In genomic region chr13:110716235-110716505, GRCh38 we compare ENCODE assay signal across 8 cellular contexts. TPM values are rescaled to one million over a fixed set of nuclear protein-coding genes. Genes with fewer than 3 reads are reported as not detected.
A peak's percentile ranks its signal among the peaks of the same experiment; 100 is the strongest.
DNase-seq lines count a peak whose midpoint lies in the region; ATAC-seq and TF ChIP-seq lines count a peak whose summit lies in the region.

No MANE protein-coding gene starts in this region.

- peaks cover 41% of the 10 kb centered on the region for H4K20me1 ChIP-seq in IMR-90 (ENCODE audit: insufficient read depth, low read length)

- TF ChIP-seq POLR2A in IMR-90 (IDR thresholded peaks at IDR 0.05; ENCODE audit: low read depth, low read length) (no peak), adrenal gland (IDR thresholded peaks at IDR 0.05) (no peak)

- peak overlapping the region; percentile 20 for H3K23ac ChIP-seq in IMR-90 (ENCODE audit: low read depth, low read length)

- H2AFZ ChIP-seq in IMR-90 (replicated peaks; ENCODE audit: low read length, poor library complexity) = peak overlapping the region; percentile 95

- H3K27ac ChIP-seq in IMR-90 (ENCODE audit: insufficient read depth, low read length) (peak overlapping the region; percentile 67), adrenal gland (peak overlapping the region; percentile 91 to 100 (median 95)), iPS-18a (ENCODE audit: low read length) (peak overlapping the region; percentile 69)

- CTCF ChIA-PET in BJ (lab: Yijun Ruan, JAX) (interaction anchor here (0.5 to 2.8 kb wide), 6 partner anchors 11 to 153 kb away, joined by 3 to 8 read pairs (median 3); no protein-coding TSS in a partner anchor), IMR-90 (lab: Yijun Ruan, JAX) (interaction anchor here (0.6 kb wide), 1 partner anchor 445 kb away, joined by 5 read pairs; no protein-coding TSS in a partner anchor)

- H3K36me3 ChIP-seq in BJ (ENCODE audit: control insufficient read depth, insufficient read depth, low read length) (peaks cover 2% of the 10 kb centered on the region; the same call in 1 of the 2 replicates), IMR-90 (ENCODE audit: control insufficient read depth, insufficient read depth, low read length) (peaks cover 8% of the 10 kb centered on the region), adrenal gland (replicated peaks in 1 of 2) (no peaks in the 10 kb centered on the region), iPS-18a (ENCODE audit: control insufficient read depth, low read depth, low read length) (peaks cover 15% of the 10 kb centered on the region)

- TF ChIP-seq CTCF in BJ (IDR thresholded peaks at IDR 0.05; ENCODE audit: insufficient read depth, low read depth, low read length) = no peak
- no peak for TF ChIP-seq CTCF in IMR-90 (conservative IDR thresholded peaks at IDR 0.05; ENCODE audit: low read depth, low read length)
- TF ChIP-seq CTCF in adrenal gland (IDR thresholded peaks at IDR 0.05) = no peak

- H3K9me3 ChIP-seq in IMR-90 (ENCODE audit: control insufficient read depth, insufficient read depth, low read length) (no peaks in the 10 kb centered on the region), adrenal gland (replicated peaks in 1 of 3) (no peaks in the 10 kb centered on the region), iPS-18a (ENCODE audit: control insufficient read depth, low read depth, low read length) (no peaks in the 10 kb centered on the region)

- peak overlapping the region; percentile 54 for H3K14ac ChIP-seq in IMR-90 (replicated peaks; ENCODE audit: low read depth, low read length)

- TSS peak; percentile 26 for BruUV-seq in IMR-90 (replicated peaks; lab: Mats Ljungman, UMichigan)

- TF ChIP-seq RAD21 in IMR-90 (IDR thresholded peaks at IDR 0.05; ENCODE audit: low read length) = no peak

- H3K18ac ChIP-seq in IMR-90 (ENCODE audit: low read depth, low read length) = no peak overlapping the region

- ATAC-seq in IMR-90 (ENCODE audit: low read depth) (no peak), HG03175 (IDR thresholded peaks at IDR 0.05; ENCODE audit: unreplicated experiment) (no peak), GM21390 (IDR thresholded peaks at IDR 0.05; ENCODE audit: unreplicated experiment) (no peak)

- H3K56ac ChIP-seq in IMR-90 (ENCODE audit: extremely low read depth, insufficient read depth, low read length) = peak overlapping the region; percentile 62

- H4K5ac ChIP-seq in IMR-90 (ENCODE audit: low read depth, low read length) = no peak overlapping the region

- no peaks in the 10 kb centered on the region for H3K27me3 ChIP-seq in BJ (ENCODE audit: control insufficient read depth, insufficient read depth, low read length)
- no peaks in the 10 kb centered on the region for H3K27me3 ChIP-seq in IMR-90 (ENCODE audit: control insufficient read depth, insufficient read depth, low read length)
- H3K27me3 ChIP-seq in adrenal gland = no peaks in the 10 kb centered on the region
- no peaks in the 10 kb centered on the region for H3K27me3 ChIP-seq in iPS-18a (ENCODE audit: control insufficient read depth, insufficient read depth, low read length)

- no peak overlapping the region for H4K8ac ChIP-seq in IMR-90 (ENCODE audit: low read depth in 2 of 2, low read length in 2 of 2)

- H3K4me2 ChIP-seq in IMR-90 (ENCODE audit: low read depth, low read length) = peak overlapping the region; percentile 93

- H4K91ac ChIP-seq in IMR-90 (ENCODE audit: insufficient read depth, low read depth, low read length) = no peak overlapping the region

- no peak overlapping the region for H2BK15ac ChIP-seq in IMR-90 (ENCODE audit: low read depth, low read length)

- peak overlapping the region; percentile 38; the same call in 1 of the 2 replicates for H2AK5ac ChIP-seq in IMR-90 (ENCODE audit: low read depth, low read length)

- peaks cover 3% of the 10 kb centered on the region; the same call in 1 of the 2 replicates for H3K9me1 ChIP-seq in IMR-90 (ENCODE audit: insufficient read depth, low read length)

- H3K4me1 ChIP-seq in IMR-90 (ENCODE audit: control insufficient read depth, insufficient read depth, low read length) (no peaks in the 10 kb centered on the region; the same call in 1 of the 2 replicates), adrenal gland (replicated peaks in 1 of 2) (peaks cover 5 to 26% of the 10 kb centered on the region in 2 donors), iPS-18a (ENCODE audit: control insufficient read depth, low read depth, low read length) (peaks cover 7% of the 10 kb centered on the region)

- DNase-seq in BJ (ENCODE audit: low read depth) (no peak), IMR-90 (no peak), adrenal gland (peak in 4 of 7 donors; percentile 58 to 76 (median 70)), DMS153 (lab: John Stamatoyannopoulos, UW) (no peak)
- peak; percentile 46 for DNase-seq in stimulated activated CD8-positive, alpha-beta memory T cell treated with anti-CD3 and anti-CD28 coated beads, Interleukin-4, amount 100 ng/mL, for 48 hours

- in situ Hi-C loops in IMR-90 (cut with MboI; ENCODE audit: low sequenced_read_pairs) = loop anchor here (5.0 kb wide), 1 partner anchor 91 kb away; no protein-coding TSS in a partner anchor

- H3K4ac ChIP-seq in IMR-90 (ENCODE audit: low read depth, low read length) = peak overlapping the region; percentile 59

- H2AK9ac ChIP-seq in IMR-90 (replicated peaks; ENCODE audit: low read depth, low read length, poor library complexity) = peak overlapping the region; percentile 94

- intact Hi-C loops in IMR-90 (cut with micrococcal nuclease) = loop anchor here (1.0 to 5.0 kb wide), 2 partner anchors 41 to 103 kb away; no protein-coding TSS in a partner anchor
- intact Hi-C loops in adrenal gland (cut with DNase I) = loop anchor here in 1 of 2 donors (10.0 kb wide), 2 partner anchors 109 to 199 kb away; partner anchors contain the start of gene ANKRD10

- peak overlapping the region; percentile 53 for H3K4me3 ChIP-seq in BJ (ENCODE audit: low read depth, low read length)
- peak overlapping the region; percentile 90 for H3K4me3 ChIP-seq in IMR-90 (ENCODE audit: insufficient read depth, low read depth, low read length)
- H3K4me3 ChIP-seq in adrenal gland = peak overlapping the region in 3 of 4 donors; percentile 76 to 87 (median 80)
- peak overlapping the region; percentile 89 for H3K4me3 ChIP-seq in iPS-18a (ENCODE audit: low read length)

- dilution Hi-C loops in IMR-90 (cut with HindIII; ENCODE audit: low sequenced_read_pairs, unreplicated experiment) = no loop called here

- H2BK20ac ChIP-seq in IMR-90 (ENCODE audit: low read depth, low read length) = no peak overlapping the region

- H3K79me1 ChIP-seq in IMR-90 (ENCODE audit: low read depth in 1 of 2, low read length in 2 of 2) = peaks cover 9 to 44% of the 10 kb centered on the region in 2 experiments

- POLR2A ChIA-PET in BJ (lab: Charles Lee) = no interaction called here
- POLR2A ChIA-PET in IMR-90 (lab: Charles Lee; ENCODE audit: unreplicated experiment) = no interaction called here

- H3K9ac ChIP-seq in IMR-90 (ENCODE audit: low read depth, low read length) = peak overlapping the region; percentile 79
- H3K9ac ChIP-seq in iPS-18a (ENCODE audit: low read length) = peak overlapping the region; percentile 80

- peak overlapping the region; percentile 57 for H2BK5ac ChIP-seq in IMR-90 (ENCODE audit: low read depth, low read length, poor library complexity, severe bottlenecking)

- 3% methylated on average over 9 of the region's 13 CpGs; no CpG with 5 or more reads in 1 of the 2 experiments for WGBS in IMR-90 (ENCODE audit: extremely low coverage in 2 of 2, insufficient read length in 1 of 2), 2 experiments
- WGBS in adrenal gland, 4 donors = 0 to 1% (median 0%) methylated on average over 6 to 13 of the region's 13 CpGs

- no peak overlapping the region for H2BK120ac ChIP-seq in IMR-90 (ENCODE audit: low read depth, low read length)

TF ChIP-seq in IMR-90, 13 proteins besides CTCF, POLR2A, EP300 and RAD21:
- TF ChIP-seq USF2 (IDR thresholded peaks at IDR 0.05; ENCODE audit: low read depth, low read length) = no peak
- TF ChIP-seq RFX5 (IDR thresholded peaks at IDR 0.05; ENCODE audit: low read depth, low read length) = no peak
- no peak for TF ChIP-seq CHD1 (IDR thresholded peaks at IDR 0.05; ENCODE audit: low read depth, low read length)
- TF ChIP-seq CEBPB (IDR thresholded peaks at IDR 0.05; ENCODE audit: low read depth, low read length) = 0 out of 2 replicates have a peak, but pooled peaks have one; percentile 8
TF ChIP-seq in IMR-90: peak in this region for 1.

RNA-seq across cellular contexts. Expression of gene ING1, which starts 2.7 kb away (rescaled TPM):
- polyA plus RNA-seq in BJ (2011; rRNA removed) = 10.9 and 14.3 TPM in 2 replicates
- 5.6 and 6.3 TPM in 2 replicates for polyA minus RNA-seq in BJ (2011; rRNA and poly(A)+ RNA removed)
- 9.1 and 11.7 TPM in 2 replicates for total RNA-seq in IMR-90 (2012; rRNA removed)
- 13.5 and 17.5 TPM in 2 replicates for polyA plus RNA-seq in IMR-90 (2012; rRNA removed)
- polyA plus RNA-seq in IMR-90 (2012; cell fraction: cytosol; rRNA removed) = 12.9 and 25.4 TPM in 2 replicates
- polyA plus RNA-seq in IMR-90 (2012; cell fraction: nucleus; rRNA removed; ENCODE audit: low replicate concordance) = 22.3 and 33.7 TPM in 2 replicates
- total RNA-seq in adrenal gland = 10 to 100 TPM in 4 of 8 donors, 1 to 10 TPM in 4; 7.2 to 28.6 (median 10.0) TPM
- 1 to 10 TPM; 4.3 to 8.8 (median 8.8) TPM for polyA plus RNA-seq in adrenal gland

RNA-seq across cellular contexts. Expression of gene CARS2, which starts 10.3 kb away (rescaled TPM):
- 61.3 and 76.8 TPM in 2 replicates for polyA plus RNA-seq in BJ (2011; rRNA removed)
- polyA minus RNA-seq in BJ (2011; rRNA and poly(A)+ RNA removed) = 22.8 and 26.4 TPM in 2 replicates
- 71.4 and 76.2 TPM in 2 replicates for total RNA-seq in IMR-90 (2012; rRNA removed)
- 75.1 and 76.4 TPM in 2 replicates for polyA plus RNA-seq in IMR-90 (2012; rRNA removed)
- polyA plus RNA-seq in IMR-90 (2012; cell fraction: cytosol; rRNA removed) = 40.3 and 63.1 TPM in 2 replicates
- polyA plus RNA-seq in IMR-90 (2012; cell fraction: nucleus; rRNA removed; ENCODE audit: low replicate concordance) = 266 and 332 TPM in 2 replicates
- total RNA-seq in adrenal gland = 10 to 100 TPM; 38.5 to 87.1 (median 57.2) TPM
- polyA plus RNA-seq in adrenal gland = 100 to 1,000 TPM in 2 of 3 donors, 10 to 100 TPM in 1; 54.3 to 254 (median 169) TPM

Comparison
In these comparisons a context has a peak if more than half of its experiments do, and no peak if none do; other contexts are left out.
1. DNase-seq: peak in adrenal gland (4 of 7) and stimulated activated CD8-positive, alpha-beta memory T cell treated with anti-CD3 and anti-CD28 coated beads, Interleukin-4, amount 100 ng/mL, for 48 hours (single experiment); none in BJ (single experiment), IMR-90 (single experiment) and DMS153 (single experiment).
2. Peak in every context shown above with its lines, with median percentiles within 50 percentile points of each other: H3K4me3 ChIP-seq and H3K27ac ChIP-seq.